In genomic region chr3:63726656-63727055, GRCh38 we compare ENCODE assay signal across 31 cellular contexts.
"Had no signal": no experiment of that assay in that cellular context is flagged by ENCODE, and none has a peak within 500 bp of the region (broad histone marks: within the 10 kb centered on the region; RNA-seq: fewer than 3 reads in every experiment).

No MANE protein-coding gene starts in this region.

- H3K27ac Mint-ChIP-seq: dendritic cell treated with granulocyte-macrophage colony-stimulating factor and Interleukin-4, amounts not matched to agents 40 ng/mL and 50 ng/mL, for 4 days; immature natural killer cell; memory B cell; mesothelial cell of epicardium; naive B cell; nephron; neural progenitor cell; stimulated activated memory B cell treated with anti-CD40 and anti-IgM and Interleukin-4, amounts not matched to agents 10 μg/mL and 1 μg/mL and 100 μg/mL, for 72 hours had no signal

- DNase-seq: colonic mucosa; effector CD8-positive, alpha-beta T cell; endodermal cell; foreskin keratinocyte; hypothalamus; immature natural killer cell; kidney; mucosa of descending colon; naive B cell; psoas muscle; right cardiac atrium; sigmoid colon; spleen; stimulated activated CD4-positive, alpha-beta T cell treated with anti-CD3 and anti-CD28 coated beads, Interleukin-4, amount 100 ng/mL, for 4 hours; stimulated activated naive CD8-positive, alpha-beta T cell treated with anti-CD3 and anti-CD28 coated beads, Interleukin-15, Interleukin-2, amounts not matched to agents 100 U/mL and 50 U/mL, for 24 hours; substantia nigra; testis; tibial artery; upper lobe of left lung had no signal

- H2AFZ ChIP-seq: neural progenitor cell had no signal

- H3K36me3 ChIP-seq: colonic mucosa, gastroesophageal sphincter, neural progenitor cell, sigmoid colon, spleen, tibial artery, upper lobe of left lung had no signal

- H3K4me2 ChIP-seq: neural progenitor cell had no signal

- FAIRE-seq: kidney had no signal

- H3K27me3 Mint-ChIP-seq: dendritic cell treated with granulocyte-macrophage colony-stimulating factor and Interleukin-4, amounts not matched to agents 40 ng/mL and 50 ng/mL, for 4 days had no signal

- H3K4me1 ChIP-seq: colonic mucosa, gastroesophageal sphincter, neural progenitor cell, psoas muscle, sigmoid colon, spleen, testis, tibial artery had no signal

- ATAC-seq: esophagus mucosa; foreskin keratinocyte; gastroesophageal sphincter; left lobe of liver; mucosa of descending colon; psoas muscle; right cardiac atrium; stimulated activated naive CD8-positive, alpha-beta T cell treated with anti-CD3 and anti-CD28 coated beads, Interleukin-15, Interleukin-2, amounts not matched to agents 100 U/mL and 50 U/mL, for 24 hours had no signal

- H3K4me3 ChIP-seq: colonic mucosa, gastroesophageal sphincter, lung, mucosa of descending colon, neural progenitor cell, psoas muscle, sigmoid colon, skin epidermis, spleen, testis, tibial artery, upper lobe of left lung had no signal

- H3K4me1 Mint-ChIP-seq: immature natural killer cell; memory B cell; naive B cell; nephron; neural progenitor cell; stimulated activated memory B cell treated with anti-CD40 and anti-IgM and Interleukin-4, amounts not matched to agents 10 μg/mL and 1 μg/mL and 100 μg/mL, for 72 hours had no signal

- H3K9ac ChIP-seq: neural progenitor cell had no signal

- H3K9me3 ChIP-seq: colonic mucosa, psoas muscle, testis, upper lobe of left lung had no signal

- H3K9me3 Mint-ChIP-seq: dendritic cell treated with granulocyte-macrophage colony-stimulating factor and Interleukin-4, amounts not matched to agents 40 ng/mL and 50 ng/mL, for 4 days had no signal

- H3K4me3 Mint-ChIP-seq: dendritic cell treated with granulocyte-macrophage colony-stimulating factor and Interleukin-4, amounts not matched to agents 40 ng/mL and 50 ng/mL, for 4 days; endodermal cell; immature natural killer cell; memory B cell; mesothelial cell of epicardium; naive B cell; nephron; neural progenitor cell; stimulated activated memory B cell treated with anti-CD40 and anti-IgM and Interleukin-4, amounts not matched to agents 10 μg/mL and 1 μg/mL and 100 μg/mL, for 72 hours had no signal

- H3K27me3 ChIP-seq: colonic mucosa, foreskin keratinocyte, gastroesophageal sphincter, neural progenitor cell, sigmoid colon, spleen, testis, tibial artery, upper lobe of left lung had no signal

- H3K36me3 Mint-ChIP-seq: immature natural killer cell; memory B cell; naive B cell; neural progenitor cell; stimulated activated memory B cell treated with anti-CD40 and anti-IgM and Interleukin-4, amounts not matched to agents 10 μg/mL and 1 μg/mL and 100 μg/mL, for 72 hours had no signal

- H3K27ac ChIP-seq: colonic mucosa, epithelial cell of prostate, foreskin keratinocyte, gastroesophageal sphincter, neural progenitor cell, psoas muscle, sigmoid colon, skin epidermis, spleen, testis, tibial artery, upper lobe of left lung had no signal
